Comparison of ENCODE assay signal across 9 cellular contexts in the genomic region with DNA sequence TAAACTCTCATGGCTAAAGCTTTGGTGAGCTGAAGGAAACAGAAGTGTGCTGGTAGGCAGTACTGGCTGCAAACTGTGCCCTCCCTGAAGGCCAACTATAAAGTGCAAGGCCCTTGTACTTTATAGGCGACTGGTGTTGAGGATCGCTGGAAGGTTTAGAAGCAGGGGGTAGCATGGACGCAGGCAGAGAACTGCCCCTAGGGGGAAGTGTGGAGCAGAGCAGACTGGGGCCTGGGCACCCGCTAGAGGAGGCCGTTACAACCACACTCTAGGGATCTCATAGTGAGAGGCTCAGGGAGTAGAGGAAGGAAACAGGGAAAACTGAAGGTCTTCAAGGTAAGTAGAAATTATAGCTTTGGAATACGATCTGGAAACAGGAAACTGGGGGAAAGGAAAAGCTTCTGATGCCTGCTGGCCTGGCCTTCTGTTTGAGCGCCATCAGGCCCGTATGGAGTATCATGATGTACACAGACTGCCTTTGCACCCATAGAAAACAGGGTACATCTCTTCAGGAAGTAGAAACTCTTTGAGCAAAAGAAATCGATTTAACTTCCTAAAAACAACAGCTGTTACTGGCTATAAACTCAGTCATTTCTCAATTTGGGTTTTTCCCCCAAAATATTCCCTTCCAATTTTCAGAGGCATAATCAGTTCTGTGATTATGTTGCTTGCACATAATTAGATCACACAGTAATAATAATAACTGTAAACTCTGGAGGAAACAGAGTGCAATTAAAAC. TPM values are rescaled to one million over a fixed set of nuclear protein-coding genes. Genes with fewer than 3 reads are reported as not detected.
A peak's percentile ranks its signal among the peaks of the same experiment; 100 is the strongest.
DNase-seq lines count a peak whose midpoint lies in the region; ATAC-seq and TF ChIP-seq lines count a peak whose summit lies in the region.
"Had no signal": no experiment of that assay in that cellular context is flagged by ENCODE, and none has a peak within 500 bp of the region (broad histone marks: within the 10 kb centered on the region; RNA-seq: fewer than 3 reads in every experiment).

No MANE protein-coding gene starts in this region.

- H3K36me3 Mint-ChIP-seq in CD8-positive, alpha-beta T cell, result no peaks in the 10 kb centered on the region
- H3K36me3 Mint-ChIP-seq in chondrocyte (ENCODE audit: low read depth), result peaks cover 1% of the 10 kb centered on the region

- H3K27ac Mint-ChIP-seq in CD8-positive, alpha-beta T cell, result peak overlapping the region; percentile 98
- H3K27ac Mint-ChIP-seq in chondrocyte (ENCODE audit: unreplicated experiment), result peak overlapping the region; percentile 18

- no peaks in the 10 kb centered on the region for H3K27me3 ChIP-seq in CD8-positive, alpha-beta T cell (ENCODE audit: insufficient read depth, low read length)
- no peaks in the 10 kb centered on the region for H3K27me3 ChIP-seq in aorta (ENCODE audit: control insufficient read depth in 1 of 2, insufficient read depth in 2 of 2, low read length in 1 of 2)

- TF ChIP-seq CTCF in CD8-positive, alpha-beta T cell (IDR thresholded peaks at IDR 0.05), result peak; percentile 28
- TF ChIP-seq CTCF in chondrocyte (IDR thresholded peaks at IDR 0.05) (peak; percentile 58), mucosa of descending colon (IDR thresholded peaks at IDR 0.05) (no peak)

- peak overlapping the region; percentile 48 for H3K4me3 ChIP-seq in CD8-positive, alpha-beta T cell (ENCODE audit: low read depth, low read length)
- H3K4me3 ChIP-seq in mucosa of descending colon (no peak overlapping the region), aorta (ENCODE audit: low read length in 2 of 2) (no peak overlapping the region)

- H3K4me3 Mint-ChIP-seq in CD8-positive, alpha-beta T cell, result peak overlapping the region; percentile 88
- H3K4me3 Mint-ChIP-seq in chondrocyte (ENCODE audit: unreplicated experiment), result no peak overlapping the region

- peaks cover 89% of the 10 kb centered on the region for H3K4me1 Mint-ChIP-seq in CD8-positive, alpha-beta T cell (ENCODE audit: low read depth)
- H3K4me1 Mint-ChIP-seq in chondrocyte (ENCODE audit: low read depth), result peaks cover 45% of the 10 kb centered on the region

- no peaks in the 10 kb centered on the region for H3K9me3 ChIP-seq in CD8-positive, alpha-beta T cell (ENCODE audit: low read length)
- H3K9me3 ChIP-seq in mucosa of descending colon (no peaks in the 10 kb centered on the region), aorta (ENCODE audit: control insufficient read depth, low read length) (no peaks in the 10 kb centered on the region)

- peak; percentile 44 to 82 (median 67) for DNase-seq in CD8-positive, alpha-beta T cell
- peak; percentile 83 for DNase-seq in UCSD-AML1 (lab: John Stamatoyannopoulos, UW; ENCODE audit: unreplicated experiment)
- DNase-seq in chondrocyte (ENCODE audit: low spot score), result no peak
- peak; percentile 49 to 77 (median 56) for DNase-seq in mucosa of descending colon
- DNase-seq in aorta, result peak in 1 of 2 donors; percentile 74
- no peak for DNase-seq in GM19238 (ENCODE audit: insufficient read length, low spot score)

- peak; percentile 65 for ATAC-seq in CD8-positive, alpha-beta T cell
- ATAC-seq in GM19452 (IDR thresholded peaks at IDR 0.05; ENCODE audit: unreplicated experiment), result peak; percentile 59
- ATAC-seq in HG03520 (IDR thresholded peaks at IDR 0.05; ENCODE audit: unreplicated experiment), result peak; percentile 46
- peak; percentile 64 for ATAC-seq in mucosa of descending colon
- peak; percentile 56 for ATAC-seq in aorta (ENCODE audit: low FRiP score)

- no peaks in the 10 kb centered on the region for H3K27me3 Mint-ChIP-seq in CD8-positive, alpha-beta T cell (ENCODE audit: low read depth)
- H3K27me3 Mint-ChIP-seq in chondrocyte (ENCODE audit: low read depth), result no peaks in the 10 kb centered on the region

- CTCF ChIA-PET in CD8-positive, alpha-beta T cell (lab: Charles Lee), result interaction anchor here (0.6 to 6.7 kb wide), 16 partner anchors 8 to 539 kb away, joined by 3 to 160 read pairs (median 6); a partner anchor contains a TSS

- no peaks in the 10 kb centered on the region for H3K36me3 ChIP-seq in CD8-positive, alpha-beta T cell (ENCODE audit: insufficient read depth, low read length)
- H3K36me3 ChIP-seq in mucosa of descending colon (ENCODE audit: low read depth) (no peaks in the 10 kb centered on the region), aorta (ENCODE audit: control insufficient read depth in 1 of 2, insufficient read depth in 2 of 2, low read length in 1 of 2) (no peaks in the 10 kb centered on the region)

- WGBS in aorta, 2 donors, result 58 to 82% methylated on average over 9 of the region's 9 CpGs

- H3K4me1 ChIP-seq in CD8-positive, alpha-beta T cell (ENCODE audit: insufficient read depth, low read length), result peaks cover 82% of the 10 kb centered on the region
- peaks cover 10% of the 10 kb centered on the region for H3K4me1 ChIP-seq in mucosa of descending colon (ENCODE audit: low read depth)
- H3K4me1 ChIP-seq in aorta (ENCODE audit: control insufficient read depth in 1 of 2, insufficient read depth in 2 of 2, low read length in 2 of 2), result no peaks in the 10 kb centered on the region

- intact Hi-C loops in CD8-positive, alpha-beta T cell (cut with DNase I, micrococcal nuclease), result loop anchor here (1.0 to 5.0 kb wide), 7 partner anchors 19 to 1081 kb away; no protein-coding TSS in a partner anchor
- intact Hi-C loops in mucosa of descending colon (cut with DNase I, micrococcal nuclease), result no loop called here
- intact Hi-C loops in aorta (cut with DNase I), result no loop called here

- POLR2A ChIA-PET in CD8-positive, alpha-beta T cell (lab: Charles Lee), result interaction anchor here (0.6 to 14.5 kb wide), 12 partner anchors 21 to 1079 kb away, joined by 3 to 559 read pairs (median 6); a partner anchor contains a TSS

- peak overlapping the region; percentile 68 for H3K27ac ChIP-seq in CD8-positive, alpha-beta T cell (ENCODE audit: low read depth, low read length)
- H3K27ac ChIP-seq in aorta (ENCODE audit: low read depth in 1 of 2, low read length in 2 of 2), result peak overlapping the region in 1 of 2 donors; percentile 44

- H3K9me3 Mint-ChIP-seq in CD8-positive, alpha-beta T cell, result no peaks in the 10 kb centered on the region
- H3K9me3 Mint-ChIP-seq in chondrocyte (ENCODE audit: low read depth), result no peaks in the 10 kb centered on the region

RNA-seq across cellular contexts. Expression of a gene that starts 23.9 kb away (rescaled TPM):
- 1,000 to 10,000 TPM; 2,374 to 2,465 TPM for total RNA-seq in CD8-positive, alpha-beta T cell
- total RNA-seq in chondrocyte, result 1,769 to 3,180 TPM (median 3,093 TPM) in 3 replicates
- total RNA-seq in mucosa of descending colon, result 1,000 to 10,000 TPM; 2,288 to 5,392 (median 5,014) TPM
- 1,000 to 10,000 TPM; 2,762 to 3,390 TPM for total RNA-seq in aorta
- polyA plus RNA-seq in aorta, result over 10,000 TPM in 1 of 2 donors, 1,000 to 10,000 TPM in 1; 8,938 to 17,543 TPM

RNA-seq across cellular contexts. Expression of a gene that starts 44.6 kb away (rescaled TPM):
- not detected for total RNA-seq in CD8-positive, alpha-beta T cell
- total RNA-seq in chondrocyte, result not detected in 3 replicates
- 1 to 10 TPM in 2 of 3 donors, under 1 TPM in 1; 0.29 to 2.3 (median 1.5) TPM for total RNA-seq in mucosa of descending colon
- 1 to 10 TPM; 3.3 to 7.0 TPM for total RNA-seq in aorta
- polyA plus RNA-seq in aorta, result 1 to 10 TPM in 1 of 2 donors, under 1 TPM in 1; 0.51 to 1.6 TPM
- total RNA-seq: LHCN-M2 had no signal

Comparison
In these comparisons a context has a peak if more than half of its experiments do, and no peak if none do; other contexts are left out.
1. DNase-seq: peak in CD8-positive, alpha-beta T cell (7 of 7), UCSD-AML1 (single experiment) and mucosa of descending colon (3 of 3); none in chondrocyte (single experiment) and GM19238 (single experiment).
2. intact Hi-C loops: an anchor here in CD8-positive, alpha-beta T cell (1.0 to 5.0 kb wide); none called in mucosa of descending colon and aorta.
3. Peak in every context shown above with its lines, with median percentiles within 50 percentile points of each other: ATAC-seq.